ENCODE assay signal across 31 cellular contexts in genomic region chr11:66562907-66563583, GRCh38. TPM values are rescaled to one million over a fixed set of nuclear protein-coding genes. Genes with fewer than 3 reads are reported as not detected.
DNase-seq lines count a peak whose midpoint lies in the region; ATAC-seq, FAIRE-seq and TF ChIP-seq lines count a peak whose summit lies in the region.
"Had no signal": no experiment of that assay in that cellular context is flagged by ENCODE, and none has a peak within 500 bp of the region (broad histone marks: within the 10 kb centered on the region; RNA-seq: fewer than 3 reads in every experiment).

No MANE protein-coding gene starts in this region.

- no peak overlapping the region for H2AFZ ChIP-seq in K562 (ENCODE audit: low read depth, low read length)

- no peaks in the 10 kb centered on the region for H3K36me3 Mint-ChIP-seq in neural crest cell (ENCODE audit: low read depth)
- no peaks in the 10 kb centered on the region for H3K36me3 Mint-ChIP-seq in natural killer cell treated with Interleukin-12 subunit alpha and Interleukin-12 subunit beta and Interleukin-15 and Interleukin-18, amount 100 ng/mL, for 72 hours
- H3K36me3 Mint-ChIP-seq: CD14-positive monocyte; CD4-positive, alpha-beta memory T cell; CD4-positive, CD25-positive, alpha-beta regulatory T cell had no signal

- FAIRE-seq in K562 (lab: Jason Lieb, UNC) (no peak), urothelium cell line (lab: Jason Lieb, UNC) (no peak)
- FAIRE-seq: A204.1, GM12878, GM12892, GM18507 had no signal

- peaks cover 0 to 10% of the 10 kb centered on the region in 2 experiments; a peak in 2 of 5 replicates for H3K27me3 ChIP-seq in K562 (ENCODE audit: control insufficient read depth in 2 of 2, insufficient read depth in 2 of 2, low read length in 2 of 2)
- H3K27me3 ChIP-seq: BE2C had no signal

- no peak for ATAC-seq in K562
- ATAC-seq in natural killer cell treated with Interleukin-12 subunit alpha and Interleukin-12 subunit beta and Interleukin-15 and Interleukin-18, amount 100 ng/mL, for 72 hours, result no peak
- ATAC-seq: GM12878 had no signal

- TF ChIP-seq POLR2A in K562 (conservative IDR thresholded peaks at IDR 0.05) (no peak), erythroblast (IDR thresholded peaks at IDR 0.05; ENCODE audit: low read length) (no peak)

- H3K9me3 Mint-ChIP-seq in neural crest cell, result no peaks in the 10 kb centered on the region
- H3K9me3 Mint-ChIP-seq in natural killer cell treated with Interleukin-12 subunit alpha and Interleukin-12 subunit beta and Interleukin-15 and Interleukin-18, amount 100 ng/mL, for 72 hours, result no peaks in the 10 kb centered on the region
- H3K9me3 Mint-ChIP-seq: CD4-positive, alpha-beta memory T cell; CD8-positive, alpha-beta memory T cell had no signal

- H3K27ac Mint-ChIP-seq in neural crest cell (ENCODE audit: unreplicated experiment), result peak overlapping the region; percentile 57
- H3K27ac Mint-ChIP-seq in natural killer cell treated with Interleukin-12 subunit alpha and Interleukin-12 subunit beta and Interleukin-15 and Interleukin-18, amount 100 ng/mL, for 72 hours, result no peak overlapping the region
- H3K27ac Mint-ChIP-seq: CD4-positive, CD25-positive, alpha-beta regulatory T cell had no signal

- no peaks in the 10 kb centered on the region for H3K9me3 ChIP-seq in K562 (replicated peaks; ENCODE audit: control insufficient read depth, insufficient read depth, low read depth, low read length)
- H3K9me3 ChIP-seq: BE2C had no signal

- no peaks in the 10 kb centered on the region for H3K9me1 ChIP-seq in K562 (ENCODE audit: control insufficient read depth, insufficient read depth, low read length)

- no peaks in the 10 kb centered on the region for H3K79me2 ChIP-seq in K562 (ENCODE audit: control insufficient read depth, insufficient read depth, low read length)

- no peak overlapping the region for H3K9ac ChIP-seq in K562 (ENCODE audit: insufficient read depth in 1 of 2, low read depth in 2 of 2, low read length in 2 of 2)
- H3K9ac ChIP-seq: BLaER1 had no signal

- no TSS peak for BruUV-seq in K562 (replicated peaks; lab: Mats Ljungman, UMichigan)

- no peak overlapping the region for H3K4me2 ChIP-seq in K562 (ENCODE audit: insufficient read depth, low read length)
- H3K4me2 ChIP-seq: BLaER1 had no signal

- WGBS in K562 (ENCODE audit: insufficient coverage, low coverage, missing lambda C conversion rate), result 43% methylated on average over 18 of the region's 20 CpGs

- no peaks in the 10 kb centered on the region for H3K4me1 Mint-ChIP-seq in neural crest cell
- H3K4me1 Mint-ChIP-seq in natural killer cell treated with Interleukin-12 subunit alpha and Interleukin-12 subunit beta and Interleukin-15 and Interleukin-18, amount 100 ng/mL, for 72 hours (ENCODE audit: low read depth in 2 of 2), result peaks cover 0 to 2% of the 10 kb centered on the region in 2 donors

- TF ChIP-seq RAD21 in K562 (CRISPR knock-in tag; conservative IDR thresholded peaks at IDR 0.05 in 1 of 2, IDR thresholded peaks at IDR 0.05 in 1 of 2), result no peak

- POLR2A ChIA-PET in K562 (lab: Yijun Ruan, JAX), result interaction anchor here (0.6 to 1.6 kb wide), 5 partner anchors 14 to 462 kb away, joined by 3 to 7 read pairs (median 4); partner anchors contain the start of genes ACTN3 and ZDHHC24

- CTCF ChIA-PET in K562 (lab: Yijun Ruan, JAX; ENCODE audit: low intra/inter-chr PET ratio), result no interaction called here

- no peak overlapping the region for H3K27ac ChIP-seq in K562 (ENCODE audit: extremely low read depth, low read depth, low read length)
- H3K27ac ChIP-seq: 22Rv1, BLaER1 had no signal

- in situ Hi-C loops in K562 (cut with MboI), result no loop called here

- H4K20me1 ChIP-seq in K562 (replicated peaks; ENCODE audit: control insufficient read depth, insufficient read depth, low read length), result no peaks in the 10 kb centered on the region
- H4K20me1 ChIP-seq: BLaER1 had no signal

- TF ChIP-seq EP300 in K562 (IDR thresholded peaks at IDR 0.05; ENCODE audit: low read length), result no peak

- intact Hi-C loops in K562 (cut with micrococcal nuclease), result no loop called here

- no peaks in the 10 kb centered on the region for H3K27me3 Mint-ChIP-seq in neural crest cell (ENCODE audit: low read depth)
- H3K27me3 Mint-ChIP-seq in natural killer cell treated with Interleukin-12 subunit alpha and Interleukin-12 subunit beta and Interleukin-15 and Interleukin-18, amount 100 ng/mL, for 72 hours, result no peaks in the 10 kb centered on the region

- TF ChIP-seq CTCF in K562 (IDR thresholded peaks at IDR 0.05 in 2 of 3, conservative IDR thresholded peaks at IDR 0.05 in 1 of 3; ENCODE audit: insufficient read depth in 2 of 3, low read depth in 1 of 3, low read length in 3 of 3) (no peak), neural crest cell (conservative IDR thresholded peaks at IDR 0.05) (no peak)

- no peak overlapping the region for H3K4me3 Mint-ChIP-seq in neural crest cell
- no peak overlapping the region for H3K4me3 Mint-ChIP-seq in natural killer cell treated with Interleukin-12 subunit alpha and Interleukin-12 subunit beta and Interleukin-15 and Interleukin-18, amount 100 ng/mL, for 72 hours
- H3K4me3 Mint-ChIP-seq: CD14-positive monocyte; CD4-positive, alpha-beta memory T cell; CD4-positive, CD25-positive, alpha-beta regulatory T cell; CD8-positive, alpha-beta memory T cell had no signal

- DNase-seq in 8988T, result peak; percentile 42
- DNase-seq in HuH-7.5 (ENCODE audit: low spot score), result peak; percentile 69
- DNase-seq in K562 (ENCODE audit: extremely low read depth in 1 of 4, low spot score in 3 of 4), result no peak
- DNase-seq in neural crest cell (ENCODE audit: low read depth, low spot score), result no peak
- DNase-seq in dedifferentiated amniotic fluid mesenchymal stem cell (ENCODE audit: extremely low spot score), result no peak
- DNase-seq in natural killer cell treated with Interleukin-12 subunit alpha and Interleukin-12 subunit beta and Interleukin-15 and Interleukin-18, amount 100 ng/mL, for 72 hours (ENCODE audit: low spot score), result no peak
- DNase-seq in urothelium cell line (ENCODE audit: low spot score), result no peak
- DNase-seq in erythroblast (lab: John Stamatoyannopoulos, UW), result no peak
- DNase-seq: ACHN; BE2C; C1 segment of cervical spinal cord; CD4-positive, alpha-beta memory T cell; CD4-positive, CD25-positive, alpha-beta regulatory T cell; CD8-positive, alpha-beta memory T cell; COR-L47; DMS 273 treated with DMSO at 0.1 percent for 48 hours; DMS153; DMS53; DMS79; DND-41; EL; GDM1 had no signal

- no peak overlapping the region for H3K4me3 ChIP-seq in K562
- H3K4me3 ChIP-seq: BLaER1, GM12878 had no signal

- H3K4me1 ChIP-seq in K562 (replicated peaks in 1 of 2; ENCODE audit: control insufficient read depth in 2 of 2, insufficient read depth in 2 of 2, low read length in 2 of 2), result peaks cover 12 to 37% of the 10 kb centered on the region in 2 experiments; a peak in 4 of 5 replicates
- H3K4me1 ChIP-seq: BE2C, BLaER1 had no signal

- no peaks in the 10 kb centered on the region for H3K36me3 ChIP-seq in K562 (ENCODE audit: control insufficient read depth, insufficient read depth, low read length)
- H3K36me3 ChIP-seq: BE2C, BLaER1 had no signal

RNA-seq across cellular contexts. Expression of gene CTSF, which starts 5.4 kb away (rescaled TPM):
- 11.2 and 25.9 TPM in 2 replicates for total RNA-seq in K562 (2011; cell fraction: chromatin; rRNA removed; ENCODE audit: low replicate concordance)
- 19.1 and 23.5 TPM in 2 replicates for total RNA-seq in K562 (2011; cell fraction: nucleolus; rRNA removed)
- total RNA-seq in K562 (2011; cell fraction: nucleoplasm; rRNA removed), result 14.6 and 15.1 TPM in 2 replicates
- 4.0 and 5.6 TPM in 2 replicates for total RNA-seq in K562 (2014; rRNA removed)
- total RNA-seq in K562 (2014; rRNA removed; fragmentation: Illumina TruSeq; extraction: Trizol), result 2.6 and 3.8 TPM in 2 replicates
- total RNA-seq in K562 (2015; rRNA removed; fragmentation: Illumina TruSeq; extraction: Trizol), result 2.4 and 2.5 TPM in 2 replicates
- total RNA-seq in K562 (2021), result 4.8 and 5.0 TPM in 2 replicates
- 10.5 and 13.1 TPM in 2 replicates for polyA plus RNA-seq in K562 (2011; rRNA removed)
- 6.6 and 7.5 TPM in 2 replicates for polyA plus RNA-seq in K562 (2011; cell fraction: cytosol; rRNA removed)
- polyA plus RNA-seq in K562 (2011; cell fraction: nucleus; rRNA removed), result 75.0 and 76.5 TPM in 2 replicates
- 3.8 and 11.8 TPM in 2 replicates for polyA plus RNA-seq in K562 (2012)
- polyA plus RNA-seq in K562 (2014; fragmentation: Illumina TruSeq; extraction: Trizol), result 2.6 and 4.2 TPM in 2 replicates
- under 1 TPM; 0.41 to 0.55 TPM for polyA plus RNA-seq in K562 (2014; fragmentation: Nextera tagmentation; extraction: Ambion mirVana)
- polyA plus RNA-seq in K562 (2014; rRNA removed), result 4.5 and 5.1 TPM in 2 replicates
- 3.7 and 6.3 TPM in 2 replicates for polyA minus RNA-seq in K562 (2011; rRNA and poly(A)+ RNA removed)
- polyA minus RNA-seq in K562 (2011; cell fraction: cytosol; rRNA and poly(A)+ RNA removed), result 2.3 and 4.0 TPM in 2 replicates
- 7.3 and 8.1 TPM in 2 replicates for polyA minus RNA-seq in K562 (2011; cell fraction: nucleus; rRNA and poly(A)+ RNA removed)
- total RNA-seq in neural crest cell, result not detected in 2 replicates
- total RNA-seq in natural killer cell treated with Interleukin-12 subunit alpha and Interleukin-12 subunit beta and Interleukin-15 and Interleukin-18, amount 100 ng/mL, for 72 hours, result 1 to 10 TPM; 2.7 to 3.8 TPM

RNA-seq across cellular contexts. Expression of gene ACTN3, which starts 16.3 kb away (rescaled TPM):
- 0.21 TPM in 1 of 2 replicates, not detected in the other for total RNA-seq in K562 (2011; cell fraction: chromatin; rRNA removed; ENCODE audit: low replicate concordance)
- not detected in 2 replicates for total RNA-seq in K562 (2011; cell fraction: nucleolus; rRNA removed)
- not detected in 2 replicates for total RNA-seq in K562 (2011; cell fraction: nucleoplasm; rRNA removed)
- total RNA-seq in K562 (2014; rRNA removed) (not detected in 2 replicates), K562 (2014; rRNA removed; fragmentation: Illumina TruSeq; extraction: Trizol) (not detected in 2 replicates), K562 (2015; rRNA removed; fragmentation: Illumina TruSeq; extraction: Trizol) (not detected in 2 replicates), K562 (2021) (not detected in 2 replicates), neural crest cell (0.16 and 0.35 TPM in 2 replicates)
- polyA plus RNA-seq in K562 (2011; rRNA removed) (not detected in 2 replicates), K562 (2014; fragmentation: Illumina TruSeq; extraction: Trizol) (not detected in 2 replicates), K562 (2014; fragmentation: Nextera tagmentation; extraction: Ambion mirVana) (not detected), K562 (2014; rRNA removed) (not detected in 2 replicates)
- not detected in 2 replicates for polyA plus RNA-seq in K562 (2011; cell fraction: cytosol; rRNA removed)
- 0.04 and 0.07 TPM in 2 replicates for polyA plus RNA-seq in K562 (2011; cell fraction: nucleus; rRNA removed)
- polyA plus RNA-seq in K562 (2012), result not detected in 2 replicates
- not detected in 2 replicates for polyA minus RNA-seq in K562 (2011; rRNA and poly(A)+ RNA removed)
- not detected in 2 replicates for polyA minus RNA-seq in K562 (2011; cell fraction: cytosol; rRNA and poly(A)+ RNA removed)
- polyA minus RNA-seq in K562 (2011; cell fraction: nucleus; rRNA and poly(A)+ RNA removed), result not detected in 2 replicates
- under 1 TPM; 0.12 to 0.73 TPM for total RNA-seq in natural killer cell treated with Interleukin-12 subunit alpha and Interleukin-12 subunit beta and Interleukin-15 and Interleukin-18, amount 100 ng/mL, for 72 hours
- total RNA-seq: A673; CD4-positive, CD25-positive, alpha-beta regulatory T cell; Daoy had no signal
- polyA plus RNA-seq: CD14-positive monocyte; CD4-positive, alpha-beta memory T cell; CD4-positive, CD25-positive, alpha-beta regulatory T cell; CD8-positive, alpha-beta memory T cell had no signal

RNA-seq across cellular contexts. Expression of gene ZDHHC24, which starts 17.2 kb away (rescaled TPM):
- total RNA-seq in K562 (2011; cell fraction: chromatin; rRNA removed; ENCODE audit: low replicate concordance), result 9.2 and 15.6 TPM in 2 replicates
- total RNA-seq in K562 (2011; cell fraction: nucleolus; rRNA removed), result 14.1 and 15.3 TPM in 2 replicates
- total RNA-seq in K562 (2011; cell fraction: nucleoplasm; rRNA removed), result 13.3 and 21.2 TPM in 2 replicates
- 8.3 and 13.4 TPM in 2 replicates for total RNA-seq in K562 (2014; rRNA removed)
- 1.6 and 1.7 TPM in 2 replicates for total RNA-seq in K562 (2014; rRNA removed; fragmentation: Illumina TruSeq; extraction: Trizol)
- total RNA-seq in K562 (2015; rRNA removed; fragmentation: Illumina TruSeq; extraction: Trizol), result 2.0 TPM in 2 replicates
- 9.1 and 11.2 TPM in 2 replicates for total RNA-seq in K562 (2021)
- 3.8 and 5.9 TPM in 2 replicates for polyA plus RNA-seq in K562 (2011; rRNA removed)
- polyA plus RNA-seq in K562 (2011; cell fraction: cytosol; rRNA removed), result 5.9 and 12.5 TPM in 2 replicates
- polyA plus RNA-seq in K562 (2011; cell fraction: nucleus; rRNA removed), result 3.9 and 6.7 TPM in 2 replicates
- 4.2 and 9.0 TPM in 2 replicates for polyA plus RNA-seq in K562 (2012)
- 2.7 and 3.3 TPM in 2 replicates for polyA plus RNA-seq in K562 (2014; fragmentation: Illumina TruSeq; extraction: Trizol)
- under 1 TPM; 0.45 to 0.65 TPM for polyA plus RNA-seq in K562 (2014; fragmentation: Nextera tagmentation; extraction: Ambion mirVana)
- polyA plus RNA-seq in K562 (2014; rRNA removed), result 6.3 and 7.2 TPM in 2 replicates
- 1.2 and 1.7 TPM in 2 replicates for polyA minus RNA-seq in K562 (2011; rRNA and poly(A)+ RNA removed)
- 5.4 and 6.5 TPM in 2 replicates for polyA minus RNA-seq in K562 (2011; cell fraction: cytosol; rRNA and poly(A)+ RNA removed)
- 1.6 and 2.2 TPM in 2 replicates for polyA minus RNA-seq in K562 (2011; cell fraction: nucleus; rRNA and poly(A)+ RNA removed)
- 7.3 and 7.7 TPM in 2 replicates for total RNA-seq in neural crest cell
- total RNA-seq in natural killer cell treated with Interleukin-12 subunit alpha and Interleukin-12 subunit beta and Interleukin-15 and Interleukin-18, amount 100 ng/mL, for 72 hours, result 10 to 100 TPM; 15.9 to 19.5 TPM

RNA-seq across cellular contexts. Expression of gene CCDC87, which starts 29.8 kb away (rescaled TPM):
- total RNA-seq in K562 (2011; cell fraction: chromatin; rRNA removed; ENCODE audit: low replicate concordance), result 1.0 and 1.9 TPM in 2 replicates
- 1.3 and 1.7 TPM in 2 replicates for total RNA-seq in K562 (2011; cell fraction: nucleolus; rRNA removed)
- total RNA-seq in K562 (2011; cell fraction: nucleoplasm; rRNA removed), result 0.99 and 1.4 TPM in 2 replicates
- total RNA-seq in K562 (2014; rRNA removed), result 0.09 and 0.33 TPM in 2 replicates
- total RNA-seq in K562 (2014; rRNA removed; fragmentation: Illumina TruSeq; extraction: Trizol), result 0.13 and 0.18 TPM in 2 replicates
- 0.25 and 0.30 TPM in 2 replicates for total RNA-seq in K562 (2015; rRNA removed; fragmentation: Illumina TruSeq; extraction: Trizol)
- 0.40 and 0.44 TPM in 2 replicates for total RNA-seq in K562 (2021)
- 0.06 and 0.12 TPM in 2 replicates for polyA plus RNA-seq in K562 (2011; rRNA removed)
- polyA plus RNA-seq in K562 (2011; cell fraction: cytosol; rRNA removed), result 0.09 and 0.10 TPM in 2 replicates
- 0.18 and 0.26 TPM in 2 replicates for polyA plus RNA-seq in K562 (2011; cell fraction: nucleus; rRNA removed)
- polyA plus RNA-seq in K562 (2012), result 0.11 and 0.20 TPM in 2 replicates
- polyA plus RNA-seq in K562 (2014; fragmentation: Illumina TruSeq; extraction: Trizol), result 0.12 and 0.33 TPM in 2 replicates
- under 1 TPM in 1 of 2 experiments, not detected in 1; 0.03 TPM for polyA plus RNA-seq in K562 (2014; fragmentation: Nextera tagmentation; extraction: Ambion mirVana)
- 0.12 TPM in 1 of 2 replicates, not detected in the other for polyA plus RNA-seq in K562 (2014; rRNA removed)
- polyA minus RNA-seq in K562 (2011; rRNA and poly(A)+ RNA removed), result 0.21 and 0.32 TPM in 2 replicates
- polyA minus RNA-seq in K562 (2011; cell fraction: cytosol; rRNA and poly(A)+ RNA removed), result 0.46 TPM in 1 of 2 replicates, not detected in the other
- polyA minus RNA-seq in K562 (2011; cell fraction: nucleus; rRNA and poly(A)+ RNA removed), result 0.40 and 1.00 TPM in 2 replicates
- total RNA-seq in neural crest cell, result 0.93 and 1.1 TPM in 2 replicates
- not detected for total RNA-seq in natural killer cell treated with Interleukin-12 subunit alpha and Interleukin-12 subunit beta and Interleukin-15 and Interleukin-18, amount 100 ng/mL, for 72 hours
- total RNA-seq: CD4-positive, alpha-beta memory T cell; Daoy had no signal
- polyA plus RNA-seq: CD14-positive monocyte; CD4-positive, CD25-positive, alpha-beta regulatory T cell; CD8-positive, alpha-beta memory T cell had no signal

RNA-seq across cellular contexts. Expression of gene CCS, which starts 29.9 kb away (rescaled TPM):
- total RNA-seq in K562 (2011; cell fraction: chromatin; rRNA removed; ENCODE audit: low replicate concordance), result 99.9 and 207 TPM in 2 replicates
- total RNA-seq in K562 (2011; cell fraction: nucleolus; rRNA removed), result 128 and 140 TPM in 2 replicates
- 100 and 106 TPM in 2 replicates for total RNA-seq in K562 (2011; cell fraction: nucleoplasm; rRNA removed)
- total RNA-seq in K562 (2014; rRNA removed) (28.3 and 31.0 TPM in 2 replicates), K562 (2014; rRNA removed; fragmentation: Illumina TruSeq; extraction: Trizol) (14.1 and 15.9 TPM in 2 replicates), K562 (2015; rRNA removed; fragmentation: Illumina TruSeq; extraction: Trizol) (23.3 and 26.8 TPM in 2 replicates), K562 (2021) (30.5 and 31.6 TPM in 2 replicates), neural crest cell (47.2 and 49.8 TPM in 2 replicates)
- polyA plus RNA-seq in K562 (2011; rRNA removed) (33.1 and 47.0 TPM in 2 replicates), K562 (2014; fragmentation: Illumina TruSeq; extraction: Trizol) (18.7 and 23.7 TPM in 2 replicates), K562 (2014; fragmentation: Nextera tagmentation; extraction: Ambion mirVana) (1 to 10 TPM; 1.1 to 3.0 TPM), K562 (2014; rRNA removed) (46.6 and 46.8 TPM in 2 replicates)
- polyA plus RNA-seq in K562 (2011; cell fraction: cytosol; rRNA removed), result 37.8 and 37.9 TPM in 2 replicates
- 174 and 231 TPM in 2 replicates for polyA plus RNA-seq in K562 (2011; cell fraction: nucleus; rRNA removed)
- 35.9 and 57.0 TPM in 2 replicates for polyA plus RNA-seq in K562 (2012)
- 16.0 and 18.3 TPM in 2 replicates for polyA minus RNA-seq in K562 (2011; rRNA and poly(A)+ RNA removed)
- 15.1 and 19.8 TPM in 2 replicates for polyA minus RNA-seq in K562 (2011; cell fraction: cytosol; rRNA and poly(A)+ RNA removed)
- 27.5 and 28.9 TPM in 2 replicates for polyA minus RNA-seq in K562 (2011; cell fraction: nucleus; rRNA and poly(A)+ RNA removed)
- 10 to 100 TPM; 29.0 to 31.0 TPM for total RNA-seq in natural killer cell treated with Interleukin-12 subunit alpha and Interleukin-12 subunit beta and Interleukin-15 and Interleukin-18, amount 100 ng/mL, for 72 hours

Comparison
In these comparisons a context has a peak if more than half of its experiments do, and no peak if none do; other contexts are left out.
1. DNase-seq: peak in 8988T (single experiment) and HuH-7.5 (single experiment); none in K562 (0 of 4), neural crest cell (single experiment), dedifferentiated amniotic fluid mesenchymal stem cell (single experiment), natural killer cell treated with Interleukin-12 subunit alpha and Interleukin-12 subunit beta and Interleukin-15 and Interleukin-18, amount 100 ng/mL, for 72 hours (single experiment), urothelium cell line (single experiment) and erythroblast (0 of 2).